1 cellular context compared by ENCODE assay signal in genomic region chr19:10788146-10788545, GRCh38.
TF ChIP-seq lines count a peak whose summit lies in the region.

No MANE protein-coding gene starts in this region.

TF ChIP-seq in K562, 482 proteins besides CTCF, POLR2A, EP300 and RAD21:
- TF ChIP-seq PYGO2 (tag; IDR thresholded peaks at IDR 0.05) (no peak), SNAPC5 (CRISPR knock-in tag; IDR thresholded peaks at IDR 0.05) (no peak), CHD2 (IDR thresholded peaks at IDR 0.05; ENCODE audit: low read depth, low read length) (no peak), ZNF431 (CRISPR knock-in tag; IDR thresholded peaks at IDR 0.05) (no peak), C11orf30 (IDR thresholded peaks at IDR 0.05; ENCODE audit: low read depth) (no peak), BCOR (IDR thresholded peaks at IDR 0.05) (0 out of 2 replicates have a peak, but pooled peaks have one; percentile 38), E2F4 (CRISPR knock-in tag; IDR thresholded peaks at IDR 0.05; ENCODE audit: low read depth) (no peak)
